In the genomic region with DNA sequence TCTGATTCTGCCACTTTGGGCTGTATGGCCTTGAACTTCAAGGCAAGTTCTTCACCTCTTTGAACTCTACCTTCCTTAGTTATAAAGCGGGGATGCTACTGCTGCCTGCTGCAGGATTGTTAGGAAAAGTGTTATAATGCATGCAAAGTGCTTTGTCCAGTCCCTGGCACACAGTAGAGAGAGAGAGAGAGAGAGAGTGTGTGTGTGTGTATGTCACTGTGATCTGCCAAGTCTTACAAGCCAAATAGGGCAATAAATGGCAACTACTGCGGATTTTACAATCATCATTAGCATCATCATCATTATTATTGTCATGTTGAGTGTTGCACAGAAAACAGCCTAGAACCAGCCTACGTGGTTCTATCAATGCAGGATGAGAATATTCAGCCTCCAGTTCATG, we compare ENCODE assay signal across 19 cellular contexts.
"Had no signal": no experiment of that assay in that cellular context is flagged by ENCODE, and none has a peak within 500 bp of the region (broad histone marks: within the 10 kb centered on the region; RNA-seq: fewer than 3 reads in every experiment).

No MANE protein-coding gene starts in this region.

- DNase-seq: KBM-7, MV-4-11, NCI-H1048, NCI-H1105, NCI-H1417, NCI-H1436 treated with DMSO at 0.1 percent for 48 hours, NCI-H1694, NCI-H187 treated with DMSO at 0.1 percent for 48 hours, NCI-H2029 treated with DMSO at 0.1 percent for 48 hours, NCI-H2171 treated with DMSO at 0.1 percent for 48 hours, NCI-H345, NCI-H446 treated with DMSO at 0.1 percent for 48 hours, NCI-H510A treated with DMSO at 0.1 percent for 48 hours, NCI-H526, NCI-H82, Right ventricle myocardium superior, RPMI8226, SK-N-SH, SW 1271 had no signal
